ENCODE assay signal across 9 cellular contexts in genomic region chr1:61052393-61053280, GRCh38. TPM values are rescaled to one million over a fixed set of nuclear protein-coding genes. Genes with fewer than 3 reads are reported as not detected.
DNase-seq lines count a peak whose midpoint lies in the region; ATAC-seq and TF ChIP-seq lines count a peak whose summit lies in the region.
"Had no signal": no experiment of that assay in that cellular context is flagged by ENCODE, and none has a peak within 500 bp of the region (broad histone marks: within the 10 kb centered on the region; RNA-seq: fewer than 3 reads in every experiment).

No MANE protein-coding gene starts in this region.

- H3K9ac ChIP-seq in endodermal cell (ENCODE audit: extremely low read depth, low read length, poor library complexity, severe bottlenecking): no peak overlapping the region

- H3K27ac ChIP-seq in DOHH2 (ENCODE audit: low read depth, low read length) (no peak overlapping the region), endodermal cell (ENCODE audit: low read depth, low read length) (no peak overlapping the region)

- no peak overlapping the region for H3K27ac Mint-ChIP-seq in endodermal cell

- 13 to 16% methylated on average over 5 to 15 of the region's 15 CpGs for WGBS in endodermal cell (ENCODE audit: insufficient coverage in 1 of 2, insufficient read length in 1 of 2), 2 experiments

- H3K4me1 ChIP-seq in DOHH2 (ENCODE audit: control insufficient read depth, low read length): peaks cover 30% of the 10 kb centered on the region
- H3K4me1 ChIP-seq in endodermal cell (ENCODE audit: control insufficient read depth, insufficient read depth, low read length): peaks cover 4% of the 10 kb centered on the region

- DNase-seq in NAMALWA (ENCODE audit: low spot score) (peak; percentile 23), endodermal cell (peak; percentile 68), pons (ENCODE audit: low spot score) (peak; percentile 33), kidney tubule cell (ENCODE audit: low spot score) (no peak), NCI-H1417 (lab: John Stamatoyannopoulos, UW) (no peak)
- DNase-seq: NCI-H526 had no signal

- H3K27me3 Mint-ChIP-seq in endodermal cell (ENCODE audit: insufficient read depth): peaks cover 69% of the 10 kb centered on the region

- H3F3A ChIP-seq in DOHH2 (ENCODE audit: control insufficient read depth, insufficient read depth): peaks cover 5% of the 10 kb centered on the region

- TF ChIP-seq CTCF in DOHH2 (IDR thresholded peaks at IDR 0.05; ENCODE audit: low read depth, low read length, poor library complexity, severe bottlenecking) (no peak), endodermal cell (conservative IDR thresholded peaks at IDR 0.05) (no peak)

- no peak for ATAC-seq in GM21447 (IDR thresholded peaks at IDR 0.05; ENCODE audit: unreplicated experiment)
- no peak for ATAC-seq in HG02852 (IDR thresholded peaks at IDR 0.05; ENCODE audit: unreplicated experiment)

- peaks cover 32% of the 10 kb centered on the region for H3K4me1 Mint-ChIP-seq in endodermal cell

- no peaks in the 10 kb centered on the region for H3K79me2 ChIP-seq in DOHH2 (ENCODE audit: control insufficient read depth, low read length)

- no peaks in the 10 kb centered on the region for H3K9me3 Mint-ChIP-seq in endodermal cell

- no peaks in the 10 kb centered on the region for H3K9me2 ChIP-seq in DOHH2 (replicated peaks; ENCODE audit: control insufficient read depth, low read length)

- H4K20me1 ChIP-seq in DOHH2 (ENCODE audit: control insufficient read depth, insufficient read depth, low read depth, low read length): no peaks in the 10 kb centered on the region

- no peaks in the 10 kb centered on the region for H3K36me3 Mint-ChIP-seq in endodermal cell (ENCODE audit: low read depth)

- H3K9me3 ChIP-seq in DOHH2 (ENCODE audit: control insufficient read depth, insufficient read depth, low read length) (no peaks in the 10 kb centered on the region), endodermal cell (ENCODE audit: control insufficient read depth, low read length) (no peaks in the 10 kb centered on the region)

- H3K4me3 ChIP-seq in DOHH2 (ENCODE audit: low read length): 0 out of 2 replicates have a peak overlapping the region, but pooled peaks have one; percentile 62
- no peak overlapping the region for H3K4me3 ChIP-seq in endodermal cell (ENCODE audit: low read length)

- peak overlapping the region; percentile 72 for H3K4me2 ChIP-seq in DOHH2 (ENCODE audit: low read length)

- H3K36me3 ChIP-seq in DOHH2 (ENCODE audit: control insufficient read depth, low read length): no peaks in the 10 kb centered on the region
- H3K36me3 ChIP-seq in endodermal cell (ENCODE audit: control insufficient read depth, insufficient read depth, low read length): no peaks in the 10 kb centered on the region

- peaks cover 68% of the 10 kb centered on the region for H3K27me3 ChIP-seq in DOHH2 (ENCODE audit: control insufficient read depth, low read length)
- H3K27me3 ChIP-seq in endodermal cell (ENCODE audit: control insufficient read depth, insufficient read depth, low read length, poor library complexity, severe bottlenecking): peaks cover 72% of the 10 kb centered on the region

- H3K4me3 Mint-ChIP-seq in endodermal cell: peak overlapping the region; percentile 52

RNA-seq across cellular contexts. Expression of gene NFIA, which starts 29.7 kb away (rescaled TPM):
- 1 to 10 TPM; 2.3 to 3.8 TPM for total RNA-seq in endodermal cell
- 3.7 TPM for polyA plus RNA-seq in endodermal cell (2013, experiment 1 of 2)
- polyA plus RNA-seq in endodermal cell (2013, experiment 2 of 2): 5.1 TPM

Comparison
In these comparisons a context has a peak if more than half of its experiments do, and no peak if none do; other contexts are left out.
1. DNase-seq: peak in NAMALWA (single experiment), endodermal cell (single experiment) and pons (single experiment); none in kidney tubule cell (single experiment) and NCI-H1417 (0 of 3).